In genomic region chr6:16239090-16239797, GRCh38 we compare ENCODE assay signal across 8 cellular contexts. TPM values are rescaled to one million over a fixed set of nuclear protein-coding genes. Genes with fewer than 3 reads are reported as not detected.
DNase-seq lines count a peak whose midpoint lies in the region; ATAC-seq, FAIRE-seq and TF ChIP-seq lines count a peak whose summit lies in the region.

No MANE protein-coding gene starts in this region.

- DNase-seq in Daoy (ENCODE audit: low read depth) (peak; percentile 55), HPDE6-E6E7 (ENCODE audit: extremely low spot score) (peak; percentile 58), H1 (ENCODE audit: low read depth in 1 of 2, low spot score in 2 of 2) (peak in 1 of 2 experiments; percentile 69), lung (ENCODE audit: low spot score) (no peak), stomach (peak; percentile 80), OCI-M2 (lab: John Stamatoyannopoulos, UW; ENCODE audit: unreplicated experiment) (no peak)
- DNase-seq in T-helper 2 cell treated with Interferon-gamma antibody and Interleukin-4, amounts not matched to agents 5 μg/mL and 100 μg/mL, for 36 hours (ENCODE audit: low spot score): no peak

- no peak overlapping the region for H3K56ac ChIP-seq in H1 (replicated peaks; ENCODE audit: insufficient read length, low read depth, low read length)

- no peak overlapping the region for H2BK15ac ChIP-seq in H1 (ENCODE audit: low read length)

- no peaks in the 10 kb centered on the region for H3K9me3 ChIP-seq in H1 (ENCODE audit: insufficient read depth in 2 of 2, low read depth in 1 of 2, low read length in 1 of 2)
- H3K9me3 ChIP-seq in lung (ENCODE audit: control insufficient read depth in 2 of 2, insufficient read depth in 1 of 2, low read length in 1 of 2): no peaks in the 10 kb centered on the region
- no peaks in the 10 kb centered on the region for H3K9me3 ChIP-seq in stomach

- no peak overlapping the region for H3K27ac ChIP-seq in H1 (ENCODE audit: low read depth, low read length)
- H3K27ac ChIP-seq in lung (ENCODE audit: low read depth in 1 of 2, low read length in 1 of 2): peak overlapping the region; percentile 53 to 93
- peak overlapping the region; percentile 72 to 88 (median 76) for H3K27ac ChIP-seq in stomach

- no peak overlapping the region for H2BK120ac ChIP-seq in H1 (replicated peaks; ENCODE audit: low read depth, low read length)

- H4K8ac ChIP-seq in H1 (ENCODE audit: extremely low read depth, insufficient read depth, low read length): peak overlapping the region; percentile 57

- no peak overlapping the region for H3K18ac ChIP-seq in H1 (ENCODE audit: extremely low read depth, low read length)

- POLR2A ChIA-PET in H1 (lab: Charles Lee; ENCODE audit: partially characterized antibody): no interaction called here

- H3K27me3 ChIP-seq in H1 (replicated peaks in 1 of 4; ENCODE audit: control insufficient read depth in 3 of 4, extremely low read depth in 1 of 4, insufficient read depth in 3 of 4, low read length in 3 of 4) (peaks cover 12 to 36% (median 31%) of the 10 kb centered on the region in 4 experiments), lung (ENCODE audit: control insufficient read depth, insufficient read depth) (no peaks in the 10 kb centered on the region), stomach (no peaks in the 10 kb centered on the region)

- H2BK20ac ChIP-seq in H1 (ENCODE audit: low read length): 0 out of 2 replicates have a peak overlapping the region, but pooled peaks have one; percentile 21

- 12% methylated on average over 27 of the region's 27 CpGs; no CpG with 5 or more reads in 1 of the 2 experiments for WGBS in H1 (ENCODE audit: extremely low coverage in 1 of 2, insufficient coverage in 1 of 2, insufficient read length in 1 of 2, insufficient replicate concordance in 2 of 2, low coverage in 1 of 2, low lambda C conversion rate in 2 of 2, missing lambda C conversion rate in 1 of 2), 2 experiments
- WGBS in lung, 2 donors: 2 to 6% methylated on average over 27 of the region's 27 CpGs
- whole genome bisulfite sequencing in stomach, 5 donors: 6 to 15% (median 7%) methylated on average over 25 to 27 of the region's 27 CpGs

- H3K79me2 ChIP-seq in H1 (ENCODE audit: control insufficient read depth in 1 of 2, insufficient read depth in 2 of 2, low read length in 2 of 2): no peaks in the 10 kb centered on the region

- no peaks in the 10 kb centered on the region for H4K20me1 ChIP-seq in H1 (replicated peaks in 1 of 2; ENCODE audit: control insufficient read depth in 1 of 2, insufficient read depth in 2 of 2, low read length in 2 of 2)

- no peak for TF ChIP-seq EP300 in H1 (IDR thresholded peaks at IDR 0.05; ENCODE audit: borderline replicate concordance in 1 of 2, low read depth in 2 of 2, low read length in 2 of 2)
- TF ChIP-seq EP300 in stomach (IDR thresholded peaks at IDR 0.05): no peak

- H2AK5ac ChIP-seq in H1 (ENCODE audit: low read depth, low read length): no peak overlapping the region

- intact Hi-C loops in stomach (cut with DNase I; ENCODE audit: low total_unique reads): no loop called here

- peaks cover 61% of the 10 kb centered on the region for H3K27me3 Mint-ChIP-seq in T-helper 2 cell treated with Interferon-gamma antibody and Interleukin-4, amounts not matched to agents 5 μg/mL and 100 μg/mL, for 36 hours (ENCODE audit: low read depth)

- H3K27ac Mint-ChIP-seq in T-helper 2 cell treated with Interferon-gamma antibody and Interleukin-4, amounts not matched to agents 5 μg/mL and 100 μg/mL, for 36 hours: peak overlapping the region; percentile 34

- H4K91ac ChIP-seq in H1 (replicated peaks; ENCODE audit: insufficient read length, low read length): no peak overlapping the region

- H2BK5ac ChIP-seq in H1 (ENCODE audit: low read depth, low read length): no peak overlapping the region

- H3K36me3 ChIP-seq in H1 (ENCODE audit: control insufficient read depth in 2 of 4, insufficient read depth in 4 of 4, low read length in 3 of 4) (no peaks in the 10 kb centered on the region), lung (ENCODE audit: control insufficient read depth in 2 of 2, insufficient read depth in 2 of 2, low read length in 2 of 2) (no peaks in the 10 kb centered on the region), stomach (no peaks in the 10 kb centered on the region)

- FAIRE-seq in H1 (lab: Jason Lieb, UNC): no peak

- peak overlapping the region; percentile 39 to 67 (median 64) for H3K4me3 ChIP-seq in H1 (ENCODE audit: extremely low read depth in 1 of 4, insufficient read depth in 2 of 4, low read depth in 3 of 4, low read length in 4 of 4)
- peak overlapping the region; percentile 59 for H3K4me3 ChIP-seq in lung
- peak overlapping the region; percentile 71 to 76 (median 73) for H3K4me3 ChIP-seq in stomach

- peak overlapping the region; percentile 83 for H2AFZ ChIP-seq in H1 (ENCODE audit: low read length)

- H3K23me2 ChIP-seq in H1 (ENCODE audit: low read depth, low read length): peaks cover 11% of the 10 kb centered on the region

- peak overlapping the region; percentile 85 for H3K4me3 Mint-ChIP-seq in T-helper 2 cell treated with Interferon-gamma antibody and Interleukin-4, amounts not matched to agents 5 μg/mL and 100 μg/mL, for 36 hours

- peaks cover 19% of the 10 kb centered on the region for H3K4me1 Mint-ChIP-seq in T-helper 2 cell treated with Interferon-gamma antibody and Interleukin-4, amounts not matched to agents 5 μg/mL and 100 μg/mL, for 36 hours (ENCODE audit: low read depth)

- CTCF ChIA-PET in H1 (lab: Charles Lee; ENCODE audit: partially characterized antibody): interaction anchor here (0.6 to 9.0 kb wide), 13 partner anchors 8 to 638 kb away, joined by 3 to 57 read pairs (median 4); no protein-coding TSS in a partner anchor

- peak overlapping the region; percentile 83 to 97 for H3K4me2 ChIP-seq in H1 (ENCODE audit: insufficient read depth in 1 of 2, low read depth in 2 of 2, low read length in 2 of 2)

- no peak overlapping the region for H3K23ac ChIP-seq in H1 (ENCODE audit: insufficient read length)

- H3K4ac ChIP-seq in H1 (replicated peaks; ENCODE audit: insufficient read length, low read depth, low read length): no peak overlapping the region

- TF ChIP-seq RAD21 in H1 (IDR thresholded peaks at IDR 0.05 in 1 of 2, conservative IDR thresholded peaks at IDR 0.05 in 1 of 2; ENCODE audit: low read depth in 2 of 2, low read length in 2 of 2): peak; percentile 40 to 59; a peak in 3 of 4 replicates

- no peaks in the 10 kb centered on the region for H3K79me1 ChIP-seq in H1 (ENCODE audit: low read depth, low read length)

- H4K5ac ChIP-seq in H1 (ENCODE audit: insufficient read length, low read depth, low read length): no peak overlapping the region

- ATAC-seq in lung (ENCODE audit: insufficient read depth, low FRiP score) (peak; percentile 75), HG03565 (IDR thresholded peaks at IDR 0.05; ENCODE audit: unreplicated experiment) (no peak)

- H3K14ac ChIP-seq in H1 (ENCODE audit: insufficient read length): no peak overlapping the region

- no peak overlapping the region for H3K9ac ChIP-seq in H1 (replicated peaks in 1 of 4; ENCODE audit: extremely low read depth in 1 of 4, low read depth in 3 of 4, low read length in 3 of 4)

- peaks cover 0 to 6% (median 3%) of the 10 kb centered on the region in 4 experiments; a peak in 4 of 7 replicates for H3K4me1 ChIP-seq in H1 (replicated peaks in 1 of 4; ENCODE audit: control insufficient read depth in 3 of 4, insufficient read depth in 4 of 4, low read length in 3 of 4)
- peaks cover 7 to 13% of the 10 kb centered on the region in 2 donors for H3K4me1 ChIP-seq in lung (ENCODE audit: control insufficient read depth in 2 of 2, insufficient read depth in 2 of 2, low read length in 2 of 2)
- peaks cover 31 to 69% (median 52%) of the 10 kb centered on the region in 4 donors for H3K4me1 ChIP-seq in stomach

- H2BK12ac ChIP-seq in H1 (ENCODE audit: low read depth, low read length): peak overlapping the region; percentile 50; the same call in 1 of the 2 replicates

- H3K9me3 Mint-ChIP-seq in T-helper 2 cell treated with Interferon-gamma antibody and Interleukin-4, amounts not matched to agents 5 μg/mL and 100 μg/mL, for 36 hours: no peaks in the 10 kb centered on the region

- TF ChIP-seq POLR2A in H1 (IDR thresholded peaks at IDR 0.05; ENCODE audit: control extremely low read depth in 1 of 2, low read depth in 2 of 2, low read length in 2 of 2) (no peak), stomach (IDR thresholded peaks at IDR 0.05) (peak in 1 of 4 donors; percentile 7)

- no peaks in the 10 kb centered on the region for H3K36me3 Mint-ChIP-seq in T-helper 2 cell treated with Interferon-gamma antibody and Interleukin-4, amounts not matched to agents 5 μg/mL and 100 μg/mL, for 36 hours (ENCODE audit: low read depth)

- TF ChIP-seq CTCF in H1 (IDR thresholded peaks at IDR 0.05; ENCODE audit: control extremely low read depth in 1 of 3, insufficient read depth in 1 of 3, low read depth in 1 of 3, low read length in 3 of 3): peak in 2 of 3 experiments; percentile 62 to 63; a peak in 3 of 4 replicates
- TF ChIP-seq CTCF in lung (IDR thresholded peaks at IDR 0.05; ENCODE audit: control extremely low read depth, extremely low read depth): peak; percentile 13
- peak in 5 of 7 experiments; percentile 43 to 55 (median 52) for TF ChIP-seq CTCF in stomach (IDR thresholded peaks at IDR 0.05)

TF ChIP-seq in H1, 55 proteins besides CTCF, POLR2A, EP300 and RAD21 (continues in another document):
- TF ChIP-seq YY1 (IDR thresholded peaks at IDR 0.05; ENCODE audit: low read depth, low read length) (no peak), ZNF274 (IDR thresholded peaks at IDR 0.05; ENCODE audit: borderline replicate concordance, extremely low read depth, low read length) (no peak), SIRT6 (IDR thresholded peaks at IDR 0.05; ENCODE audit: low read length) (no peak), CREB1 (IDR thresholded peaks at IDR 0.05) (no peak), POU5F1 (IDR thresholded peaks at IDR 0.05; ENCODE audit: low read depth, low read length) (no peak), HDAC6 (IDR thresholded peaks at IDR 0.05; ENCODE audit: low read depth, low read length) (no peak), TBP (IDR thresholded peaks at IDR 0.05; ENCODE audit: low read depth, low read length) (no peak), SP4 (IDR thresholded peaks at IDR 0.05; ENCODE audit: low read length) (no peak)

RNA-seq across cellular contexts. Expression of gene GMPR, which starts 0.9 kb away (rescaled TPM):
- total RNA-seq in Daoy (2014; rRNA removed; shearing (Covaris generic)): 6.0 and 6.5 TPM in 2 replicates
- 0.99 and 1.2 TPM in 2 replicates for total RNA-seq in H1 (2021; fragmentation: NEBNext Ultra II Directional; extraction: Animal tissue kit (Norgen Biotek cat#: 25700))
- polyA plus RNA-seq in H1 (2011; rRNA removed): 1.2 and 1.7 TPM in 2 replicates
- 1.1 TPM for polyA plus RNA-seq in H1 (2011; cell fraction: cytosol; rRNA removed)
- 0.90 TPM for polyA plus RNA-seq in H1 (2011; cell fraction: nucleus; rRNA removed)
- 1.1 to 1.8 TPM (median 1.3 TPM) in 4 replicates for polyA plus RNA-seq in H1 (2012, experiment 1 of 2)
- 0.94 TPM for polyA plus RNA-seq in H1 (2012, experiment 2 of 2)
- polyA plus RNA-seq in H1 (2013, experiment 1 of 2): 2.0 TPM
- polyA plus RNA-seq in H1 (2013, experiment 2 of 2): 1.9 TPM
- polyA minus RNA-seq in H1 (2011; rRNA and poly(A)+ RNA removed): 0.24 and 0.57 TPM in 2 replicates
- not detected for polyA minus RNA-seq in H1 (2011; cell fraction: cytosol; rRNA and poly(A)+ RNA removed)
- polyA minus RNA-seq in H1 (2011; cell fraction: nucleus; rRNA and poly(A)+ RNA removed): not detected
- 10 to 100 TPM in 1 of 2 donors, 1 to 10 TPM in 1; 8.6 to 16.6 TPM for total RNA-seq in lung
- polyA plus RNA-seq in lung: 10 to 100 TPM in 1 of 2 donors, 1 to 10 TPM in 1; 9.5 to 16.2 TPM
- 10 to 100 TPM in 3 of 5 donors, 1 to 10 TPM in 2; 9.8 to 32.7 (median 11.9) TPM for total RNA-seq in stomach
- polyA plus RNA-seq in stomach: 10 to 100 TPM; 24.5 to 46.3 (median 30.1) TPM

Comparison
In these comparisons a context has a peak if more than half of its experiments do, and no peak if none do; other contexts are left out.
1. DNase-seq: peak in Daoy (single experiment), HPDE6-E6E7 (single experiment) and stomach (single experiment); none in T-helper 2 cell treated with Interferon-gamma antibody and Interleukin-4, amounts not matched to agents 5 μg/mL and 100 μg/mL, for 36 hours (single experiment), lung (single experiment) and OCI-M2 (single experiment).
2. Peak in every context shown above with its lines, with median percentiles within 50 percentile points of each other: H3K4me3 ChIP-seq and CTCF ChIP-seq.